Comparison of ENCODE assay signal across 12 cellular contexts in genomic region chr16:89924925-89925307, GRCh38. TPM values are rescaled to one million over a fixed set of nuclear protein-coding genes. Genes with fewer than 3 reads are reported as not detected.
DNase-seq lines count a peak whose midpoint lies in the region; ATAC-seq and TF ChIP-seq lines count a peak whose summit lies in the region.
"Had no signal": no experiment of that assay in that cellular context is flagged by ENCODE, and none has a peak within 500 bp of the region (broad histone marks: within the 10 kb centered on the region; RNA-seq: fewer than 3 reads in every experiment).

No MANE protein-coding gene starts in this region.

- peaks cover 33% of the 10 kb centered on the region for H3K4me1 ChIP-seq in OCI-LY3 (ENCODE audit: low read length)

- DNase-seq in NCI-H524 (lab: John Stamatoyannopoulos, UW): peak; percentile 76 to 79
- no peak for DNase-seq in NCI-H524 treated with DMSO at 0.1 percent for 48 hours (lab: John Stamatoyannopoulos, UW)
- DNase-seq in fibroblast of villous mesenchyme (ENCODE audit: low read depth): no peak
- DNase-seq in retinal pigment epithelial cell (ENCODE audit: low read depth): no peak
- DNase-seq in NCI-H187 (lab: John Stamatoyannopoulos, UW): no peak
- DNase-seq: activated CD8-positive, alpha-beta memory T cell treated with anti-CD3 and anti-CD28 coated beads, Interleukin-2, amount 50 U/mL, for 4 hours; hippocampal formation; NCI-H1930 had no signal

- no peak overlapping the region for H3K27ac ChIP-seq in OCI-LY3 (ENCODE audit: low read length)
- H3K27ac ChIP-seq: parathyroid adenoma had no signal

- H3K9ac ChIP-seq in OCI-LY3 (ENCODE audit: low read length): no peak overlapping the region
- H3K9ac ChIP-seq: parathyroid adenoma had no signal

- no peak for TF ChIP-seq CTCF in OCI-LY3 (IDR thresholded peaks at IDR 0.05; ENCODE audit: low read depth, low read length)
- no peak for TF ChIP-seq CTCF in fibroblast of villous mesenchyme (IDR thresholded peaks at IDR 0.05; ENCODE audit: insufficient read depth, low read depth, low read length)
- TF ChIP-seq CTCF in retinal pigment epithelial cell (conservative IDR thresholded peaks at IDR 0.05; ENCODE audit: low read depth, low read length): no peak

- no peak for ATAC-seq in GM18511 (IDR thresholded peaks at IDR 0.05; ENCODE audit: unreplicated experiment)
- no peak for ATAC-seq in GM18868 (IDR thresholded peaks at IDR 0.05; ENCODE audit: unreplicated experiment)

- no peaks in the 10 kb centered on the region for H3K36me3 ChIP-seq in OCI-LY3 (replicated peaks; ENCODE audit: low read depth, low read length)

- no peaks in the 10 kb centered on the region for H4K20me1 ChIP-seq in OCI-LY3 (ENCODE audit: insufficient read depth, low read length)

- peak overlapping the region; percentile 88 for H3K4me3 ChIP-seq in OCI-LY3 (ENCODE audit: low read length)
- H3K4me3 ChIP-seq in fibroblast of villous mesenchyme (ENCODE audit: low read depth, low read length): peak overlapping the region; percentile 64
- H3K4me3 ChIP-seq in retinal pigment epithelial cell (ENCODE audit: low read length): peak overlapping the region; percentile 88

- peak overlapping the region; percentile 92 for H3K4me2 ChIP-seq in OCI-LY3 (ENCODE audit: low read length)

- H2AFZ ChIP-seq in OCI-LY3 (ENCODE audit: low read depth, low read length): no peak overlapping the region

- H3K27me3 ChIP-seq in OCI-LY3 (ENCODE audit: low read depth, low read length): peaks cover 13% of the 10 kb centered on the region

- no peaks in the 10 kb centered on the region for H3K9me3 ChIP-seq in OCI-LY3 (ENCODE audit: insufficient read depth, low read length)

- H3K79me2 ChIP-seq in OCI-LY3 (ENCODE audit: low read length): no peaks in the 10 kb centered on the region
- H3K79me2 ChIP-seq: parathyroid adenoma had no signal

RNA-seq across cellular contexts. Expression of gene TUBB3, which starts 1.8 kb away (rescaled TPM):
- 95.9 and 128 TPM in 2 replicates for total RNA-seq in fibroblast of villous mesenchyme

RNA-seq across cellular contexts. Expression of gene MC1R, which starts 6.3 kb away (rescaled TPM):
- total RNA-seq in fibroblast of villous mesenchyme: 3.9 and 6.1 TPM in 2 replicates

RNA-seq across cellular contexts. Expression of gene DEF8, which starts 23.6 kb away (rescaled TPM):
- 53.1 and 79.9 TPM in 2 replicates for total RNA-seq in fibroblast of villous mesenchyme

RNA-seq across cellular contexts. Expression of gene TCF25, which starts 51.5 kb away (rescaled TPM):
- total RNA-seq in fibroblast of villous mesenchyme: 188 and 270 TPM in 2 replicates

Comparison
In these comparisons a context has a peak if more than half of its experiments do, and no peak if none do; other contexts are left out.
1. DNase-seq: peak in NCI-H524 (2 of 2); none in NCI-H524 treated with DMSO at 0.1 percent for 48 hours (single experiment), fibroblast of villous mesenchyme (single experiment), retinal pigment epithelial cell (single experiment) and NCI-H187 (0 of 2).
2. Peak in every context shown above with its lines, with median percentiles within 50 percentile points of each other: H3K4me3 ChIP-seq.